ENCODE assay signal across 26 cellular contexts in genomic region chr2:60671971-60672370, GRCh38.
"Had no signal": no experiment of that assay in that cellular context is flagged by ENCODE, and none has a peak within 500 bp of the region (broad histone marks: within the 10 kb centered on the region; RNA-seq: fewer than 3 reads in every experiment).

No MANE protein-coding gene starts in this region.

- H3K4me3 Mint-ChIP-seq: naive thymus-derived CD4-positive, alpha-beta T cell; natural killer cell; nephron; neural crest cell; stimulated activated effector memory CD8-positive, alpha-beta T cell treated with anti-CD3 and anti-CD28 coated beads, Interleukin-12 subunit alpha, Interleukin-12 subunit beta, amount 100 ng/mL, for 72 hours; stimulated activated naive B cell treated with anti-CD40 and anti-IgM and Interleukin-4, amounts not matched to agents 10 μg/mL and 1 μg/mL and 100 μg/mL, for 72 hours; stimulated activated naive CD8-positive, alpha-beta T cell treated with anti-CD3 and anti-CD28 coated beads, Interleukin-15, Interleukin-2, amounts not matched to agents 100 ng/mL and 50 ng/mL, for 24 hours; type B pancreatic cell had no signal

- DNase-seq: naive thymus-derived CD4-positive, alpha-beta T cell; natural killer cell; pancreas; right cardiac atrium; right lobe of liver; sigmoid colon; small intestine; stimulated activated CD4-positive, alpha-beta T cell treated with anti-CD3 and anti-CD28 coated beads, Interleukin-15, amount 100 ng/mL, for 24 hours; stimulated activated CD4-positive, alpha-beta T cell treated with anti-CD3 and anti-CD28 coated beads, Interleukin-2, amount 100 ng/mL, for 24 hours; stimulated activated CD4-positive, alpha-beta T cell treated with anti-CD3 and anti-CD28 coated beads, Interleukin-2, amount 100 ng/mL, for 48 hours; stimulated activated CD4-positive, alpha-beta T cell treated with anti-CD3 and anti-CD28 coated beads, Interleukin-4, amount 100 ng/mL, for 24 hours; stimulated activated naive B cell treated with anti-CD40 and anti-IgM and Interleukin-4, amounts not matched to agents 10 μg/mL and 1 μg/mL and 100 μg/mL, for 72 hours; stimulated activated naive CD4-positive, alpha-beta T cell treated with Interleukin-2 at 50 U/mL for 16 hours; stomach; thyroid gland; upper lobe of right lung had no signal

- H3K4me1 Mint-ChIP-seq: neural crest cell; stimulated activated effector memory CD8-positive, alpha-beta T cell treated with anti-CD3 and anti-CD28 coated beads, Interleukin-12 subunit alpha, Interleukin-12 subunit beta, amount 100 ng/mL, for 72 hours had no signal

- H3K4me3 ChIP-seq: pancreas, prostate gland, right lobe of liver, sigmoid colon, stomach, thoracic aorta, thyroid gland, tibial nerve, upper lobe of right lung, vagina had no signal

- H3K27ac Mint-ChIP-seq: naive thymus-derived CD4-positive, alpha-beta T cell; natural killer cell; nephron; stimulated activated effector memory CD8-positive, alpha-beta T cell treated with anti-CD3 and anti-CD28 coated beads, Interleukin-12 subunit alpha, Interleukin-12 subunit beta, amount 100 ng/mL, for 72 hours; stimulated activated naive B cell treated with anti-CD40 and anti-IgM and Interleukin-4, amounts not matched to agents 10 μg/mL and 1 μg/mL and 100 μg/mL, for 72 hours; stimulated activated naive CD8-positive, alpha-beta T cell treated with anti-CD3 and anti-CD28 coated beads, Interleukin-15, Interleukin-2, amounts not matched to agents 100 ng/mL and 50 ng/mL, for 24 hours; type B pancreatic cell had no signal

- ATAC-seq: naive thymus-derived CD4-positive, alpha-beta T cell; natural killer cell; pancreas; right cardiac atrium; right lobe of liver; stimulated activated effector memory CD8-positive, alpha-beta T cell treated with anti-CD3 and anti-CD28 coated beads, Interleukin-12 subunit alpha, Interleukin-12 subunit beta, amount 100 ng/mL, for 72 hours; stimulated activated naive B cell treated with anti-CD40 and anti-IgM and Interleukin-4, amounts not matched to agents 10 μg/mL and 1 μg/mL and 100 μg/mL, for 72 hours; upper lobe of right lung had no signal

- H3K36me3 ChIP-seq: neutrophil, pancreas, prostate gland, right lobe of liver, sigmoid colon, stomach, thoracic aorta, thyroid gland, tibial nerve, upper lobe of right lung, vagina had no signal

- H3K4me1 ChIP-seq: prostate gland, right lobe of liver, sigmoid colon, thyroid gland, tibial nerve, upper lobe of right lung, vagina had no signal

- H3K36me3 Mint-ChIP-seq: naive thymus-derived CD4-positive, alpha-beta T cell; natural killer cell; stimulated activated effector memory CD8-positive, alpha-beta T cell treated with anti-CD3 and anti-CD28 coated beads, Interleukin-12 subunit alpha, Interleukin-12 subunit beta, amount 100 ng/mL, for 72 hours; stimulated activated naive B cell treated with anti-CD40 and anti-IgM and Interleukin-4, amounts not matched to agents 10 μg/mL and 1 μg/mL and 100 μg/mL, for 72 hours; type B pancreatic cell had no signal

- H3K27me3 ChIP-seq: neutrophil, pancreas, right lobe of liver, thyroid gland, tibial nerve, upper lobe of right lung, vagina had no signal

- H3K27ac ChIP-seq: neutrophil, pancreas, prostate gland, right lobe of liver, sigmoid colon, stomach, thoracic aorta, thyroid gland, tibial nerve, upper lobe of right lung, vagina had no signal

- H3K27me3 Mint-ChIP-seq: stimulated activated naive B cell treated with anti-CD40 and anti-IgM and Interleukin-4, amounts not matched to agents 10 μg/mL and 1 μg/mL and 100 μg/mL, for 72 hours; type B pancreatic cell had no signal

- H3K9me3 Mint-ChIP-seq: naive thymus-derived CD4-positive, alpha-beta T cell; natural killer cell; nephron; neural crest cell; stimulated activated effector memory CD8-positive, alpha-beta T cell treated with anti-CD3 and anti-CD28 coated beads, Interleukin-12 subunit alpha, Interleukin-12 subunit beta, amount 100 ng/mL, for 72 hours; stimulated activated naive B cell treated with anti-CD40 and anti-IgM and Interleukin-4, amounts not matched to agents 10 μg/mL and 1 μg/mL and 100 μg/mL, for 72 hours; stimulated activated naive CD8-positive, alpha-beta T cell treated with anti-CD3 and anti-CD28 coated beads, Interleukin-15, Interleukin-2, amounts not matched to agents 100 ng/mL and 50 ng/mL, for 24 hours; type B pancreatic cell had no signal

- H3K9me3 ChIP-seq: neutrophil, pancreas, prostate gland, right lobe of liver, sigmoid colon, stomach, thoracic aorta, thyroid gland, tibial nerve, upper lobe of right lung, vagina had no signal
